9 cellular contexts compared by ENCODE assay signal in genomic region chrX:153735274-153735673, GRCh38. TPM values are rescaled to one million over a fixed set of nuclear protein-coding genes. Genes with fewer than 3 reads are reported as not detected.
DNase-seq lines count a peak whose midpoint lies in the region; ATAC-seq lines count a peak whose summit lies in the region.
"Had no signal": no experiment of that assay in that cellular context is flagged by ENCODE, and none has a peak within 500 bp of the region (broad histone marks: within the 10 kb centered on the region; RNA-seq: fewer than 3 reads in every experiment).

No MANE protein-coding gene starts in this region.

- intact Hi-C loops in cardiac septum (cut with DNase I) = no loop called here

- H3K27ac Mint-ChIP-seq in immature natural killer cell = peak overlapping the region in 1 of 6 donors; percentile 80

- H3K4me1 Mint-ChIP-seq in immature natural killer cell = peaks cover 15 to 23% of the 10 kb centered on the region in 2 donors

- no peak overlapping the region for H3K4me3 Mint-ChIP-seq in immature natural killer cell

- peak; percentile 13 for DNase-seq in Daoy (ENCODE audit: low read depth)
- DNase-seq in RKO (ENCODE audit: low spot score) = peak; percentile 49
- peak in 2 of 3 donors; percentile 31 for DNase-seq in immature natural killer cell
- DNase-seq in cardiac septum (ENCODE audit: low spot score) = no peak
- DNase-seq: EL, NCI-H524 had no signal

- H3K27me3 Mint-ChIP-seq in immature natural killer cell (ENCODE audit: low read depth in 3 of 3) = peaks cover 0 to 3% (median 3%) of the 10 kb centered on the region in 3 donors

- H3K36me3 Mint-ChIP-seq in immature natural killer cell = peaks cover 3 to 21% (median 15%) of the 10 kb centered on the region in 3 donors

- peak; percentile 75 for ATAC-seq in GM19351 (IDR thresholded peaks at IDR 0.05; ENCODE audit: unreplicated experiment)
- no peak for ATAC-seq in GM18861 (IDR thresholded peaks at IDR 0.05; ENCODE audit: unreplicated experiment)
- ATAC-seq in GM18517 (IDR thresholded peaks at IDR 0.05; ENCODE audit: unreplicated experiment) = no peak

- H3K9me3 Mint-ChIP-seq in immature natural killer cell = no peaks in the 10 kb centered on the region

RNA-seq across cellular contexts. Expression of gene ABCD1, which starts 10.6 kb away (rescaled TPM):
- total RNA-seq in Daoy (2014; rRNA removed; shearing (Covaris generic)) = 4.8 and 5.0 TPM in 2 replicates
- 1 to 10 TPM; 1.7 to 3.2 (median 2.0) TPM for polyA plus RNA-seq in immature natural killer cell
- 15.1 TPM for total RNA-seq in cardiac septum

RNA-seq across cellular contexts. Expression of gene BCAP31, which starts 11.1 kb away (rescaled TPM):
- total RNA-seq in Daoy (2014; rRNA removed; shearing (Covaris generic)) = 146 and 203 TPM in 2 replicates
- polyA plus RNA-seq in immature natural killer cell = 100 to 1,000 TPM; 367 to 491 (median 373) TPM
- total RNA-seq in cardiac septum = 98.0 TPM

RNA-seq across cellular contexts. Expression of gene PLXNB3, which starts 28.8 kb away (rescaled TPM):
- 0.97 and 1.0 TPM in 2 replicates for total RNA-seq in Daoy (2014; rRNA removed; shearing (Covaris generic))
- polyA plus RNA-seq in immature natural killer cell = not detected
- total RNA-seq in cardiac septum = 7.6 TPM

RNA-seq across cellular contexts. Expression of gene SRPK3, which starts 45.6 kb away (rescaled TPM):
- 0.11 and 0.54 TPM in 2 replicates for total RNA-seq in Daoy (2014; rRNA removed; shearing (Covaris generic))
- not detected for polyA plus RNA-seq in immature natural killer cell
- 54.7 TPM for total RNA-seq in cardiac septum

RNA-seq across cellular contexts. Expression of gene SLC6A8, which starts 47.5 kb away (rescaled TPM):
- 6.3 and 7.5 TPM in 2 replicates for total RNA-seq in Daoy (2014; rRNA removed; shearing (Covaris generic))
- polyA plus RNA-seq in immature natural killer cell = under 1 TPM in 2 of 3 donors, not detected in 1; 0.07 to 0.09 TPM
- 144 TPM for total RNA-seq in cardiac septum
